In the genomic region with DNA sequence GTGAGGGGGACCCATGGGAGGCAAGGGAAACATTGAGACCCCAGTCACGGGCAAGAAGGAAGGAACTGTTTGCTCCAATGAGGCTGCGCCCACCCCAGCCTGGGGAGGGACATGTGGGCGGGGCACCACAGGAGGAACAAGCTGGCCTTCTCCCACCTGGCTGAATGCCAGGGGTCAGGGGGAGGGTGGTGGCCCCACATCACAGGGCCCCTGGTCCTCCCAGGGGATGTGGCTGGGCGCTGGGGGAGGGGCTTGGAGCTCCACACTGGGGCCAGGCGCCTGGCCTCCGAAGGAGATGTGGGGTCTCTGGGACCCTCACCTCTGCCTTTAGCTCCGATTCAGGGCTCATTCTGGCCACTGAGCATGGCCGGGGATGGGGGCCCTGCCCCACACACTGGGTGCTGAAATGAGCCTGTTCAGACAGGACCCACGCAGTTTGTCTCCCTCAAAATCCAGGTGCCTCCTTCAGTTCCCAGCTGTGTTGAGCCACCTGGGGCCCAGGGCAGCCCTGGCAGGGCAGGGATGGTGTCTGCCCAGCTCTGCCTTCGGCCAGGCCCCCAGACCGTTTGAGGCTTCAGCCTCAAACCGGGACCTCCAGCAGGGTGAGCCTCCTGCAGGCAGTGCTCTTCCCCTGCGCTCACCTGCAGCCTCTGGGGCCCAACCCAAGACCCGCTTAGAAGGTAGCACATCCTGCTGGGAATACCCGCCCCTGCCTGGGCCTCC, we compare ENCODE assay signal across 9 cellular contexts. TPM values are rescaled to one million over a fixed set of nuclear protein-coding genes. Genes with fewer than 3 reads are reported as not detected.
DNase-seq lines count a peak whose midpoint lies in the region; ATAC-seq lines count a peak whose summit lies in the region.
"Had no signal": no experiment of that assay in that cellular context is flagged by ENCODE, and none has a peak within 500 bp of the region (broad histone marks: within the 10 kb centered on the region; RNA-seq: fewer than 3 reads in every experiment).

No MANE protein-coding gene starts in this region.

- POLR2A ChIA-PET in naive thymus-derived CD4-positive, alpha-beta T cell (lab: Charles Lee), result no interaction called here

- peak; percentile 43 for DNase-seq in G401 (ENCODE audit: low spot score)
- DNase-seq in Karpas-422, result peak; percentile 50
- peak in 4 of 9 donors; percentile 23 to 47 (median 32) for DNase-seq in naive thymus-derived CD4-positive, alpha-beta T cell
- DNase-seq in NCI-H2196 (lab: John Stamatoyannopoulos, UW; ENCODE audit: unreplicated experiment), result no peak
- no peak for DNase-seq in NCI-H524 (lab: John Stamatoyannopoulos, UW)
- no peak for DNase-seq in NCI-H1105 (lab: John Stamatoyannopoulos, UW)
- DNase-seq: hippocampal formation, NCI-H1048 had no signal

- H3K27me3 ChIP-seq in Karpas-422 (ENCODE audit: low read length), result no peaks in the 10 kb centered on the region
- H3K27me3 ChIP-seq in naive thymus-derived CD4-positive, alpha-beta T cell (ENCODE audit: control insufficient read depth in 2 of 2, insufficient read depth in 2 of 2, low read length in 2 of 2), result no peaks in the 10 kb centered on the region

- H4K20me1 ChIP-seq in Karpas-422 (ENCODE audit: insufficient read depth, low read depth, low read length), result no peaks in the 10 kb centered on the region

- H2AFZ ChIP-seq in Karpas-422 (ENCODE audit: low read length), result no peak overlapping the region

- peak overlapping the region; percentile 48 for H3K27ac Mint-ChIP-seq in activated naive CD4-positive, alpha-beta T cell treated with anti-CD3 and anti-CD28 coated beads, Interleukin-2, amount 50 U/mL, for 24 hours
- H3K27ac Mint-ChIP-seq in naive thymus-derived CD4-positive, alpha-beta T cell, result peak overlapping the region in 2 of 9 donors; percentile 19 to 91

- H3K4me3 ChIP-seq in Karpas-422 (ENCODE audit: low read length), result no peak overlapping the region
- H3K4me3 ChIP-seq in naive thymus-derived CD4-positive, alpha-beta T cell (ENCODE audit: low read length), result no peak overlapping the region

- no peaks in the 10 kb centered on the region for H3K9me3 Mint-ChIP-seq in activated naive CD4-positive, alpha-beta T cell treated with anti-CD3 and anti-CD28 coated beads, Interleukin-2, amount 50 U/mL, for 24 hours
- peaks cover 0 to 4% (median 0%) of the 10 kb centered on the region in 11 donors for H3K9me3 Mint-ChIP-seq in naive thymus-derived CD4-positive, alpha-beta T cell

- H3K27ac ChIP-seq in Karpas-422 (ENCODE audit: low read length), result no peak overlapping the region
- no peak overlapping the region for H3K27ac ChIP-seq in naive thymus-derived CD4-positive, alpha-beta T cell (ENCODE audit: low read depth, low read length)

- in situ Hi-C loops in G401 (cut with HindIII; ENCODE audit: low sequenced_read_pairs), result loop anchor here (10.0 kb wide), 1 partner anchor 94 kb away; the partner anchor contains the start of gene SEC16A

- H3K9me3 ChIP-seq in Karpas-422 (ENCODE audit: low read length), result peaks cover 12% of the 10 kb centered on the region
- H3K9me3 ChIP-seq in naive thymus-derived CD4-positive, alpha-beta T cell (ENCODE audit: control insufficient read depth in 2 of 3, low read length in 3 of 3), result no peaks in the 10 kb centered on the region

- H3K4me1 ChIP-seq in Karpas-422 (ENCODE audit: low read length), result no peaks in the 10 kb centered on the region
- no peaks in the 10 kb centered on the region for H3K4me1 ChIP-seq in naive thymus-derived CD4-positive, alpha-beta T cell (ENCODE audit: control insufficient read depth in 2 of 2, insufficient read depth in 2 of 2, low read length in 2 of 2)

- no peaks in the 10 kb centered on the region for H3K36me3 ChIP-seq in Karpas-422 (ENCODE audit: insufficient read depth, low read length)
- H3K36me3 ChIP-seq in naive thymus-derived CD4-positive, alpha-beta T cell (ENCODE audit: control insufficient read depth in 2 of 3, insufficient read depth in 3 of 3, low read length in 3 of 3), result no peaks in the 10 kb centered on the region

- intact Hi-C loops in naive thymus-derived CD4-positive, alpha-beta T cell (cut with micrococcal nuclease), result loop anchor here in 1 of 2 donors (5.0 kb wide), 1 partner anchor 42 kb away; no protein-coding TSS in a partner anchor

- H3K4me2 ChIP-seq in Karpas-422 (ENCODE audit: low read depth, low read length, poor library complexity, severe bottlenecking), result no peak overlapping the region

- no peaks in the 10 kb centered on the region for H3K36me3 Mint-ChIP-seq in activated naive CD4-positive, alpha-beta T cell treated with anti-CD3 and anti-CD28 coated beads, Interleukin-2, amount 50 U/mL, for 24 hours
- H3K36me3 Mint-ChIP-seq in naive thymus-derived CD4-positive, alpha-beta T cell, result no peaks in the 10 kb centered on the region

- peak; percentile 64 for ATAC-seq in naive thymus-derived CD4-positive, alpha-beta T cell

- H3K9ac ChIP-seq in Karpas-422 (ENCODE audit: low read length), result no peak overlapping the region

- H3K79me2 ChIP-seq in Karpas-422 (ENCODE audit: low read length), result no peaks in the 10 kb centered on the region

- CTCF ChIA-PET in naive thymus-derived CD4-positive, alpha-beta T cell (lab: Charles Lee), result interaction anchor here (0.9 kb wide), 1 partner anchor 53 kb away, joined by 3 read pairs; no protein-coding TSS in a partner anchor

- H3K4me3 Mint-ChIP-seq in activated naive CD4-positive, alpha-beta T cell treated with anti-CD3 and anti-CD28 coated beads, Interleukin-2, amount 50 U/mL, for 24 hours, result no peak overlapping the region
- no peak overlapping the region for H3K4me3 Mint-ChIP-seq in naive thymus-derived CD4-positive, alpha-beta T cell

- H3K27me3 Mint-ChIP-seq in activated naive CD4-positive, alpha-beta T cell treated with anti-CD3 and anti-CD28 coated beads, Interleukin-2, amount 50 U/mL, for 24 hours, result no peaks in the 10 kb centered on the region
- H3K27me3 Mint-ChIP-seq in naive thymus-derived CD4-positive, alpha-beta T cell, result no peaks in the 10 kb centered on the region

- peaks cover 11% of the 10 kb centered on the region for H3K4me1 Mint-ChIP-seq in activated naive CD4-positive, alpha-beta T cell treated with anti-CD3 and anti-CD28 coated beads, Interleukin-2, amount 50 U/mL, for 24 hours
- H3K4me1 Mint-ChIP-seq in naive thymus-derived CD4-positive, alpha-beta T cell, result peaks cover 6 to 9% (median 8%) of the 10 kb centered on the region in 7 donors

- H3K9me2 ChIP-seq in Karpas-422 (replicated peaks; ENCODE audit: insufficient read depth, low read length), result no peaks in the 10 kb centered on the region

RNA-seq across cellular contexts. Expression of gene NOTCH1, which starts 33.2 kb away (rescaled TPM):
- 10.9 and 13.8 TPM in 2 replicates for total RNA-seq in G401 (2014; rRNA removed; shearing (Covaris generic))
- 4.3 and 15.0 TPM in 2 replicates for total RNA-seq in Karpas-422 (2014; rRNA removed; shearing (Covaris generic); ENCODE audit: low replicate concordance)
- 10 to 100 TPM; 49.7 to 92.9 (median 58.0) TPM for total RNA-seq in naive thymus-derived CD4-positive, alpha-beta T cell
- polyA plus RNA-seq in naive thymus-derived CD4-positive, alpha-beta T cell, result 1 to 10 TPM; 1.9 to 7.1 TPM

Comparison
In these comparisons a context has a peak if more than half of its experiments do, and no peak if none do; other contexts are left out.
1. DNase-seq: peak in G401 (single experiment) and Karpas-422 (single experiment); none in NCI-H2196 (single experiment), NCI-H524 (0 of 2) and NCI-H1105 (single experiment).